ENCODE assay signal across 12 cellular contexts in genomic region chr6:137277971-137278602, GRCh38. TPM values are rescaled to one million over a fixed set of nuclear protein-coding genes. Genes with fewer than 3 reads are reported as not detected.
DNase-seq lines count a peak whose midpoint lies in the region; ATAC-seq and TF ChIP-seq lines count a peak whose summit lies in the region.
"Had no signal": no experiment of that assay in that cellular context is flagged by ENCODE, and none has a peak within 500 bp of the region (broad histone marks: within the 10 kb centered on the region; RNA-seq: fewer than 3 reads in every experiment).

No MANE protein-coding gene starts in this region.

- ATAC-seq in left lobe of liver (no peak), HG02852 (IDR thresholded peaks at IDR 0.05; ENCODE audit: unreplicated experiment) (no peak)

- CTCF ChIA-PET in AG04449 (lab: Yijun Ruan, JAX), result interaction anchor here (0.6 to 3.5 kb wide), 3 partner anchors 32 to 666 kb away, joined by 3 to 29 read pairs (median 3); no protein-coding TSS in a partner anchor

- H3K27me3 ChIP-seq in adipocyte (replicated peaks; ENCODE audit: control insufficient read depth, insufficient read depth, low read length), result no peaks in the 10 kb centered on the region

- H3K4me1 ChIP-seq in adipocyte (ENCODE audit: control insufficient read depth, insufficient read depth, low read length), result peaks cover 4% of the 10 kb centered on the region

- H3K36me3 ChIP-seq in adipocyte (ENCODE audit: control insufficient read depth, insufficient read depth, low read length, severe bottlenecking), result no peaks in the 10 kb centered on the region

- H3K4me3 ChIP-seq in AG04449 (ENCODE audit: low read depth, low read length) (no peak overlapping the region), adipocyte (ENCODE audit: low read length) (no peak overlapping the region)

- no peak overlapping the region for H3K9ac ChIP-seq in adipocyte (ENCODE audit: low read length)

- DNase-seq in AG04449 (ENCODE audit: low read depth, low spot score) (peak; percentile 42), HS-27A (ENCODE audit: low read depth) (peak; percentile 87), adipocyte (ENCODE audit: low read depth) (peak; percentile 78), hepatic stellate cell (ENCODE audit: low spot score) (peak; percentile 69), DMS79 treated with DMSO at 0.1 percent for 48 hours (lab: John Stamatoyannopoulos, UW) (no peak), SIG-M5 (lab: John Stamatoyannopoulos, UW) (no peak), left lobe of liver (ENCODE audit: low spot score) (no peak)
- DNase-seq: activated CD8-positive, alpha-beta memory T cell treated with anti-CD3 and anti-CD28 coated beads for 24 hours; C1 segment of cervical spinal cord; NCI-H187; Right ventricle myocardium superior had no signal

- no peak for TF ChIP-seq CTCF in AG04449 (IDR thresholded peaks at IDR 0.05; ENCODE audit: insufficient read depth, low read length, missing control alignments)

- POLR2A ChIA-PET in AG04449 (lab: Yijun Ruan, JAX), result no interaction called here

- no peaks in the 10 kb centered on the region for H3K9me3 ChIP-seq in adipocyte (ENCODE audit: control insufficient read depth, low read length)

RNA-seq across cellular contexts. Expression of gene IFNGR1, which starts 58.9 kb away (rescaled TPM):
- 23.0 TPM for total RNA-seq in left lobe of liver

Comparison
In these comparisons a context has a peak if more than half of its experiments do, and no peak if none do; other contexts are left out.
1. DNase-seq: peak in AG04449 (single experiment), HS-27A (single experiment), adipocyte (single experiment) and hepatic stellate cell (single experiment); none in DMS79 treated with DMSO at 0.1 percent for 48 hours (single experiment), SIG-M5 (single experiment) and left lobe of liver (single experiment).